ENCODE assay signal across 8 cellular contexts in the genomic region with DNA sequence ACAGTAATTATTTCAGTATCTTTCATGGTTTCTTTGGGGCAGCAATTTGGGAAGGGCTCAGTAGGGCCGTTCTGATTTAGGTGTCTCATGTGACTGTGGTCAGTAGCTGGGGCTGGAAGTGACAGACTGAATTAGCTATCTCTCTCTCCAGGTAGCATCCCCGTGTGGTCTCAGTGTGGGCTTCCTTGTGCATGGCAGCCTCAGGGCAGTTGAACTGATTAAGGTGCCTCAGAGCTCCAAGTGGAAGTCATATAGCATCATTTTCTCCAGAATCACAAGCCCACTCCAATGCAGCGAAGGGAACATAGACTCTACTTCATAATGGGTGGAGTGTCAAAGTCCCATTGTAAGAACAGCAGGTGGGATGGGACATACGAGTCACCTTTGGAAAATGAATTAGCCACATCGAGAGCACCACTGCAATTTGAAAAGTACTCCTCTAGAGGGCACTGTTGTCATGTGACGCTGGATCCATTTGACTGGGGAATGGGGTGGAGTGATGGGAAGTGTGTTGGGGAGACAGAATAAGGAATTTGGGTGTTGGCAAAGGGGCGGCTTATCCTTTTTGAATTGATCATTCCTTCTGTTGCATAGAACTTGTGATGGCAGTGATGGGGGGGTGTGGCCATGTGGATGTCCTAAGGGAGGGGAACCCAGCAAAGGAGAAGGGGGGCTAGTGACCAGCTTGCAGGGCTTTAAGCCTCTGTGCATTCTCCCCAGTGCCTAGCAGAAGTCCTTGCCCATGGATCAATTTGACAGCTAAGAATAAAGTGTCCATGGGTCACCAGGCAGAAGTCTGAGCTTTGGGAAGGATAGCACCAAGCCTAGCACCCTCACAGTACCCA. TPM values are rescaled to one million over a fixed set of nuclear protein-coding genes. Genes with fewer than 3 reads are reported as not detected.
DNase-seq lines count a peak whose midpoint lies in the region; ATAC-seq and TF ChIP-seq lines count a peak whose summit lies in the region.

No MANE protein-coding gene starts in this region.

- H3K4me3 Mint-ChIP-seq in CD14-positive monocyte (no peak overlapping the region), neural progenitor cell (no peak overlapping the region)

- H2AFZ ChIP-seq in neural progenitor cell (replicated peaks) = no peak overlapping the region

- no peak overlapping the region for H3K9ac ChIP-seq in neural progenitor cell

- no peaks in the 10 kb centered on the region for H3K36me3 Mint-ChIP-seq in CD14-positive monocyte
- no peaks in the 10 kb centered on the region for H3K36me3 Mint-ChIP-seq in neural progenitor cell

- no peak overlapping the region for H3K4me2 ChIP-seq in neural progenitor cell

- no peaks in the 10 kb centered on the region for H3F3A ChIP-seq in neural progenitor cell (ENCODE audit: low read depth)

- H3K27me3 Mint-ChIP-seq in CD14-positive monocyte (ENCODE audit: low read depth in 3 of 3) = peaks cover 2 to 16% (median 5%) of the 10 kb centered on the region in 3 donors
- peaks cover 2% of the 10 kb centered on the region for H3K27me3 Mint-ChIP-seq in neural progenitor cell (ENCODE audit: insufficient read depth, low read depth)

- no peaks in the 10 kb centered on the region for H4K20me1 ChIP-seq in neural progenitor cell (ENCODE audit: low read depth)

- H3K9me3 Mint-ChIP-seq in CD14-positive monocyte (peaks cover 0 to 2% (median 0%) of the 10 kb centered on the region in 7 donors), neural progenitor cell (no peaks in the 10 kb centered on the region)

- H3K36me3 ChIP-seq in neural progenitor cell = no peaks in the 10 kb centered on the region

- no peaks in the 10 kb centered on the region for H3K4me1 Mint-ChIP-seq in CD14-positive monocyte
- H3K4me1 Mint-ChIP-seq in neural progenitor cell = no peaks in the 10 kb centered on the region

- H3K9me3 ChIP-seq in neural progenitor cell (ENCODE audit: low read depth) = no peaks in the 10 kb centered on the region

- H3K4me1 ChIP-seq in neural progenitor cell = no peaks in the 10 kb centered on the region

- H3K27ac ChIP-seq in neural progenitor cell = no peak overlapping the region

- H3K27ac Mint-ChIP-seq in CD14-positive monocyte (no peak overlapping the region), neural progenitor cell (no peak overlapping the region)

- intact Hi-C loops in CD14-positive monocyte (cut with micrococcal nuclease) = loop anchor here (1.0 to 2.0 kb wide), 2 partner anchors 276 kb away; no protein-coding TSS in a partner anchor

- DNase-seq in CD14-positive monocyte (ENCODE audit: low spot score) (no peak), GM20000 (ENCODE audit: low spot score) (peak; percentile 64), NCI-H748 (lab: John Stamatoyannopoulos, UW; ENCODE audit: unreplicated experiment) (peak; percentile 54), activated T-cell treated with anti-CD3 and anti-CD28 coated beads for 48 hours (ENCODE audit: low read depth) (peak; percentile 4), fibroblast of the conjunctiva (ENCODE audit: low read depth) (peak; percentile 20), neural progenitor cell (ENCODE audit: low spot score) (peak; percentile 75)

- no peak for TF ChIP-seq POLR2A in GM18505 (IDR thresholded peaks at IDR 0.05; ENCODE audit: borderline replicate concordance, extremely low read depth, insufficient read depth, insufficient read length)

- TF ChIP-seq CTCF in CD14-positive monocyte (IDR thresholded peaks at IDR 0.05) (peak; percentile 91), GM20000 (IDR thresholded peaks at IDR 0.05; ENCODE audit: extremely low read depth, missing control alignments) (peak; percentile 39), neural progenitor cell (IDR thresholded peaks at IDR 0.05) (peak; percentile 94)

- no peaks in the 10 kb centered on the region for H3K79me2 ChIP-seq in neural progenitor cell (ENCODE audit: low read depth)

- H3K27me3 ChIP-seq in neural progenitor cell = no peaks in the 10 kb centered on the region

- ATAC-seq in GM18867 (IDR thresholded peaks at IDR 0.05; ENCODE audit: unreplicated experiment) (no peak), GM18505 (IDR thresholded peaks at IDR 0.05; ENCODE audit: unreplicated experiment) (no peak)

- no peak overlapping the region for H3K4me3 ChIP-seq in neural progenitor cell

RNA-seq across cellular contexts. Expression of a gene that starts 39.3 kb away (rescaled TPM):
- polyA plus RNA-seq in CD14-positive monocyte = 10 to 100 TPM; 30.1 to 31.8 TPM
- total RNA-seq in neural progenitor cell (ENCODE audit: low replicate concordance) = 90.7 and 119 TPM in 2 replicates

RNA-seq across cellular contexts. Expression of a gene that starts 47.6 kb away (rescaled TPM):
- polyA plus RNA-seq in CD14-positive monocyte = 100 to 1,000 TPM; 214 to 233 TPM
- total RNA-seq in neural progenitor cell (ENCODE audit: low replicate concordance) = 184 and 488 TPM in 2 replicates

Comparison
In these comparisons a context has a peak if more than half of its experiments do, and no peak if none do; other contexts are left out.
1. CTCF ChIP-seq: peak in every context shown above with its lines; median percentile 94 in neural progenitor cell; 91 in CD14-positive monocyte; 39 in GM20000.